ENCODE assay signal across 16 cellular contexts in the genomic region with DNA sequence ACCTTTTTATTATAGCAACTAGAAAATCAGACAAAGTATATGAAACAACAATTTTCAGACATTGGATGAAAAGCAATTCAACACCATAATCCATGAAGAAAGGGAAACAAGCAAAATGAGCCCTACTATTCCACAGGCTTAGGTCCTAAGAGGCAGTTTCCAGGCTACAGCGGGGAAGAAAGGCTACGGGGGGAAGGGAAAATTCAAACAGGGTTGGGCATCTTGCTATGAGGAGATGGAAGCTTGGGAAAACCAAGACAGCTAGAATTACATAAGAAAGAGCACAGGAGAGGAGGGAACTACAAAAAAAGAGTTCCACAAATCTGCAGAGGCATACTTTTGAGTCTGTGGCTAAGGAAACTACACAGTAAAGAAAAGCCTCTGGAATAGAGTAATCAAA.
DNase-seq lines count a peak whose midpoint lies in the region; ATAC-seq and TF ChIP-seq lines count a peak whose summit lies in the region.
"Had no signal": no experiment of that assay in that cellular context is flagged by ENCODE, and none has a peak within 500 bp of the region (broad histone marks: within the 10 kb centered on the region; RNA-seq: fewer than 3 reads in every experiment).

No MANE protein-coding gene starts in this region.

- H3F3A ChIP-seq in GM23338 (replicated peaks; ENCODE audit: low read depth): no peaks in the 10 kb centered on the region

- H3K9me3 Mint-ChIP-seq in GM23338 (peaks cover 4% of the 10 kb centered on the region; the same call in 2 of the 3 replicates), WTC11 (peaks cover 11% of the 10 kb centered on the region)

- POLR2A ChIA-PET in WTC11 (lab: Charles Lee): no interaction called here

- H3K4me2 ChIP-seq in GM23338: peak overlapping the region; percentile 13; the same call in 1 of the 2 replicates
- H3K4me2 ChIP-seq: BLaER1 treated with 17β-estradiol and CSF1 and Interleukin-3, amounts not matched to agents 10 nM and 100 nM had no signal

- no peak overlapping the region for H3K4me3 ChIP-seq in GM23338
- H3K4me3 ChIP-seq: BLaER1 treated with 17β-estradiol and CSF1 and Interleukin-3, amounts not matched to agents 10 nM and 100 nM; GM23248; K562 had no signal

- H3K4me1 Mint-ChIP-seq in GM23338: peaks cover 12% of the 10 kb centered on the region; the same call in 2 of the 3 replicates
- peaks cover 22% of the 10 kb centered on the region for H3K4me1 Mint-ChIP-seq in WTC11
- H3K4me1 Mint-ChIP-seq: B cell had no signal

- ATAC-seq in GM23338 (peak; percentile 78), WTC11 (peak; percentile 94), HG02623 (IDR thresholded peaks at IDR 0.05; ENCODE audit: unreplicated experiment) (no peak), HG03457 (IDR thresholded peaks at IDR 0.05; ENCODE audit: unreplicated experiment) (no peak)
- ATAC-seq: CD8-positive, alpha-beta T cell; K562 had no signal

- H3K9me2 ChIP-seq in GM23338 (ENCODE audit: insufficient read depth): no peaks in the 10 kb centered on the region

- no peaks in the 10 kb centered on the region for H3K36me3 ChIP-seq in GM23338 (ENCODE audit: insufficient read depth)
- H3K36me3 ChIP-seq: BLaER1 treated with 17β-estradiol and CSF1 and Interleukin-3, amounts not matched to agents 10 nM and 100 nM had no signal

- no peak for TF ChIP-seq CTCF in GM23338 (conservative IDR thresholded peaks at IDR 0.05; ENCODE audit: low read depth in 2 of 2)
- no peak for TF ChIP-seq CTCF in WTC11 (IDR thresholded peaks at IDR 0.05)

- H4K20me1 ChIP-seq in GM23338 (replicated peaks; ENCODE audit: insufficient read depth): no peaks in the 10 kb centered on the region
- H4K20me1 ChIP-seq: BLaER1 treated with 17β-estradiol and CSF1 and Interleukin-3, amounts not matched to agents 10 nM and 100 nM had no signal

- H3K27me3 ChIP-seq in GM23338 (ENCODE audit: insufficient read depth): no peaks in the 10 kb centered on the region
- H3K27me3 ChIP-seq: BLaER1 treated with 17β-estradiol and CSF1 and Interleukin-3, amounts not matched to agents 10 nM and 100 nM had no signal

- no peak overlapping the region for H3K4me3 Mint-ChIP-seq in GM23338
- H3K4me3 Mint-ChIP-seq in WTC11: no peak overlapping the region
- H3K4me3 Mint-ChIP-seq: B cell; CD8-positive, alpha-beta T cell had no signal

- H3K79me2 ChIP-seq in GM23338 (replicated peaks; ENCODE audit: insufficient read depth): no peaks in the 10 kb centered on the region

- CTCF ChIA-PET in WTC11 (lab: Charles Lee): interaction anchor here (0.6 to 1.7 kb wide), 2 partner anchors 11 to 26 kb away, joined by 3 to 6 read pairs; no protein-coding TSS in a partner anchor

- peak; percentile 62 for DNase-seq in GM23338 (ENCODE audit: low spot score)
- DNase-seq in WTC11 (ENCODE audit: low spot score): no peak
- peak; percentile 46 for DNase-seq in iPS-NIHi11 (ENCODE audit: low spot score)
- DNase-seq in HuH-7.5 (ENCODE audit: low spot score): no peak
- DNase-seq: Calu3; CD8-positive, alpha-beta T cell; DMS79 treated with DMSO at 0.1 percent for 48 hours; GM23248; H9; IMR-90 had no signal

- H3K27ac Mint-ChIP-seq in GM23338: no peak overlapping the region; the same call in 1 of the 2 replicates
- no peak overlapping the region; the same call in 1 of the 2 replicates for H3K27ac Mint-ChIP-seq in WTC11
- H3K27ac Mint-ChIP-seq: B cell; CD8-positive, alpha-beta T cell had no signal

- H3K36me3 Mint-ChIP-seq in GM23338 (ENCODE audit: low read depth): no peaks in the 10 kb centered on the region
- peaks cover 6% of the 10 kb centered on the region; the same call in 1 of the 2 replicates for H3K36me3 Mint-ChIP-seq in WTC11
- H3K36me3 Mint-ChIP-seq: CD8-positive, alpha-beta T cell had no signal

- H3K27me3 Mint-ChIP-seq in GM23338 (ENCODE audit: insufficient read depth, low read depth, poor library complexity) (no peaks in the 10 kb centered on the region), WTC11 (ENCODE audit: low read depth) (peaks cover 18% of the 10 kb centered on the region)
- H3K27me3 Mint-ChIP-seq: B cell had no signal

- H3K27ac ChIP-seq in GM23338 (ENCODE audit: low read depth): no peak overlapping the region
- H3K27ac ChIP-seq: BLaER1 treated with 17β-estradiol and CSF1 and Interleukin-3, amounts not matched to agents 10 nM and 100 nM; GM23248; HL-60 had no signal

- H3K4me1 ChIP-seq in GM23338 (ENCODE audit: insufficient read depth): 0 out of 2 replicates have a peak, but pooled peaks cover 5% of the 10 kb centered on the region
- H3K4me1 ChIP-seq: BLaER1 treated with 17β-estradiol and CSF1 and Interleukin-3, amounts not matched to agents 10 nM and 100 nM had no signal

- H2AFZ ChIP-seq in GM23338: no peak overlapping the region
- H2AFZ ChIP-seq: GM23248 had no signal

TF ChIP-seq in GM23338, 12 proteins besides CTCF, POLR2A, EP300 and RAD21 (continues in another document):
- TF ChIP-seq EZH2 (IDR thresholded peaks at IDR 0.05; ENCODE audit: low read depth, unreplicated experiment): no peak
- no peak for TF ChIP-seq ETS1 (IDR thresholded peaks at IDR 0.05)
- no peak for TF ChIP-seq EZH2phosphoT487 (IDR thresholded peaks at IDR 0.05; ENCODE audit: unreplicated experiment)
- no peak for TF ChIP-seq CREB1 (CRISPR knock-in tag; IDR thresholded peaks at IDR 0.05; ENCODE audit: low read depth)

TF ChIP-seq in WTC11, 78 proteins besides CTCF, POLR2A, EP300 and RAD21:
- no peak for TF ChIP-seq ELF4 (CRISPR knock-in tag; IDR thresholded peaks at IDR 0.05; ENCODE audit: low read depth)
- TF ChIP-seq ZNF263 (CRISPR knock-in tag; IDR thresholded peaks at IDR 0.05; ENCODE audit: low read depth): no peak
- TF ChIP-seq NR3C1 (CRISPR knock-in tag; conservative IDR thresholded peaks at IDR 0.05; ENCODE audit: low read depth): no peak

Comparison
In these comparisons a context has a peak if more than half of its experiments do, and no peak if none do; other contexts are left out.
1. ATAC-seq: peak in GM23338 (single experiment) and WTC11 (single experiment); none in HG02623 (single experiment) and HG03457 (single experiment).
2. DNase-seq: peak in GM23338 (single experiment) and iPS-NIHi11 (single experiment); none in WTC11 (single experiment) and HuH-7.5 (single experiment).